ENCODE assay signal across 1 cellular context in the genomic region with DNA sequence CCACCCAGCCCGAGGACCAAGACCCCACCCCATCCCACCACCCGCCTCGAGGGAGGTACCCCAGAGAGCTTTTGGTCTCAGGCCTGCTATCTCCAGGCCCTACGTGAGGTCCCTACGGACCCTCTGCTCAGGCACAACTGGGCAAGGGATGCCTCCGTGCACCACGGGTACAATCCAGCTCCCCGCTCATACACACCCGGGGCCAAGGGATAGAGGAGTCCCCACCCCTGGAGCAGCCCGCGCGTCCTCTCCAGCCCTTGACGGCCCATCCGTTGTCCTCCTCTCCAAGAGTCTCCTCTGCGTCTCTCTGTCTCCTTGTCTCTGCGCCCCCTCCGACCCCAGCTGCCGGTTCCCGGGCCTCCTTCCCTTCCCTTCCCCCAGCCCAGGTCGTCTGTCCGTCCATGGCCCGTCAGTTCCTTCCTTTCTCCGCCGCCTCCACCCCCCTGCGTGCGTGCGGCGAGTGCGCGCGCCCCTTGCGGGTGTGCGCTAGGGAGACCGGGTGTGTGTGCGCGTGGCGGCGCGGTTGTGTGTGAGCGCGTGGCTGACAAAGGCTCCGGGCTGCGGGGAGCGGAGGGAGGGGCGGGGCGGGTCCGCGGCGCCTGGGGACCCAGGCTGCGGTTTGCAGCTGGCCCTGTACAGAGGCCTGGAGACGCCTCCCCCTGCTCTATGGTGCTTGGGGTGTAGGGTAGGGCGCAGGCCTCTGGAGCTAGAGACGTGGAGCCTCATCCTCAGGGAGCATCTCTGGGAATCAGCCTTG.
TF ChIP-seq lines count a peak whose summit lies in the region.

No MANE protein-coding gene starts in this region.

TF ChIP-seq in IMR-90, 13 proteins besides CTCF, POLR2A, EP300 and RAD21 (continued from another document):
- no peak for TF ChIP-seq CHD1 (IDR thresholded peaks at IDR 0.05; ENCODE audit: low read depth, low read length)
- TF ChIP-seq, protein P1, sequence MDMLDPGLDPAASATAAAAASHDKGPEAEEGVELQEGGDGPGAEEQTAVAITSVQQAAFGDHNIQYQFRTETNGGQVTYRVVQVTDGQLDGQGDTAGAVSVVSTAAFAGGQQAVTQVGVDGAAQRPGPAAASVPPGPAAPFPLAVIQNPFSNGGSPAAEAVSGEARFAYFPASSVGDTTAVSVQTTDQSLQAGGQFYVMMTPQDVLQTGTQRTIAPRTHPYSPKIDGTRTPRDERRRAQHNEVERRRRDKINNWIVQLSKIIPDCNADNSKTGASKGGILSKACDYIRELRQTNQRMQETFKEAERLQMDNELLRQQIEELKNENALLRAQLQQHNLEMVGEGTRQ (IDR thresholded peaks at IDR 0.05; ENCODE audit: low read depth, low read length), result no peak
- TF ChIP-seq SMC3 (IDR thresholded peaks at IDR 0.05; ENCODE audit: low read depth, low read length), result no peak
- TF ChIP-seq FOS (IDR thresholded peaks at IDR 0.05; ENCODE audit: low read depth, low read length), result no peak
- TF ChIP-seq MXI1 (IDR thresholded peaks at IDR 0.05; ENCODE audit: borderline replicate concordance, low read depth, low read length), result no peak
- no peak for TF ChIP-seq CEBPB (IDR thresholded peaks at IDR 0.05; ENCODE audit: low read depth, low read length)
- TF ChIP-seq BHLHE40 (IDR thresholded peaks at IDR 0.05; ENCODE audit: low read depth, low read length), result no peak
- no peak for TF ChIP-seq NFE2L2 (IDR thresholded peaks at IDR 0.05; ENCODE audit: low read depth, low read length)
- no peak for TF ChIP-seq RCOR1 (IDR thresholded peaks at IDR 0.05; ENCODE audit: insufficient replicate concordance, low read length)
